Comparison of ENCODE assay signal across 34 cellular contexts in genomic region chr3:56363720-56364119, GRCh38.
"Had no signal": no experiment of that assay in that cellular context is flagged by ENCODE, and none has a peak within 500 bp of the region (broad histone marks: within the 10 kb centered on the region; RNA-seq: fewer than 3 reads in every experiment).

No MANE protein-coding gene starts in this region.

- H3K4me3 ChIP-seq: MG63 had no signal

- H3K36me3 ChIP-seq: MG63 had no signal

- DNase-seq: Karpas-422, Kasumi-1, MG63, MM.1S, MV-4-11, NCI-H1048, NCI-H1092, NCI-H1092 treated with DMSO at 0.1 percent for 48 hours, NCI-H1105, NCI-H1105 treated with DMSO at 0.1 percent for 48 hours, NCI-H1417, NCI-H1417 treated with DMSO at 0.1 percent for 48 hours, NCI-H1436, NCI-H1436 treated with DMSO at 0.1 percent for 48 hours, NCI-H146, NCI-H1694, NCI-H1694 treated with DMSO at 0.1 percent for 48 hours, NCI-H187, NCI-H187 treated with DMSO at 0.1 percent for 48 hours, NCI-H1930, NCI-H2029, NCI-H2029 treated with DMSO at 0.1 percent for 48 hours, NCI-H2081, NCI-H2081 treated with DMSO at 0.1 percent for 48 hours, NCI-H2107, NCI-H2171, NCI-H2171 treated with DMSO at 0.1 percent for 48 hours, NCI-H2227 treated with DMSO at 0.1 percent for 48 hours, NCI-H226, NCI-H345, NCI-H446, NCI-H446 treated with DMSO at 0.1 percent for 48 hours, NCI-H510A, NCI-H510A treated with DMSO at 0.1 percent for 48 hours had no signal

- H3K9me3 ChIP-seq: MG63 had no signal

- H3K27me3 ChIP-seq: MG63 had no signal
